Comparison of ENCODE assay signal across 8 cellular contexts in the genomic region with DNA sequence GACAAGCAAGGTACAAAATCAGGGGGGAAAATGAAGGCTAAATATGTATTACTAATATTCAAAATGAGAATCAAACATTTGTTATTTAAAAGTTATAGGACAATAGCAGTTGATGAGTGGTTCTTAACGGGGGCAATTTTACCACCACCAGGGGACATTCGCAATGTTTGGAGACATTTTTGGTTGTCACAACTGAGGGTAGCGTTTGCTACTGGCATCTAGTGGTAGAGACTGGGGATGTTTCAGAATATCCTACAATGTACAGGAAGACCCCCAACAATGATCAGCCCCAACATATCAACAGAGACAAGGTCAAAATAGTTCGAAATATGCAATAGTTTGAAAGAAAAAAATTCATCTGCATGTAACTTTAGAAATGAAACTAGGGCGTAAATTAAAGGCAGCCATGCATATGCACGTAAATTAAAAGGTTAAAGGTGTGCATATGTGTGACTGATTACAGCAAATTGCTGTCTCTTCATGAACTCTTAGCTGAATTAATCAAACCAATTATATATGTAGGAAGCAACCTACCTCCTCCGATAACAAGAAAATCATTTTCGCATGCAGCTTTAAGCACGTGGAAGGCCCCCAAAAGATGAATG.
DNase-seq lines count a peak whose midpoint lies in the region; ATAC-seq lines count a peak whose summit lies in the region.

No MANE protein-coding gene starts in this region.

- CTCF ChIA-PET in activated CD4-positive, alpha-beta T cell treated with anti-CD3 and anti-CD28 coated beads, Interleukin-2, amount 10 ng/mL, durations not matched to agents 7 days and 5 days (lab: Charles Lee), result interaction anchor here (0.6 kb wide), 1 partner anchor 136 kb away, joined by 3 read pairs; no protein-coding TSS in a partner anchor

- intact Hi-C loops in left colon (cut with DNase I, micrococcal nuclease), result no loop called here

- POLR2A ChIA-PET in activated CD4-positive, alpha-beta T cell treated with anti-CD3 and anti-CD28 coated beads, Interleukin-2, amount 10 ng/mL, durations not matched to agents 7 days and 5 days (lab: Charles Lee), result no interaction called here

- H3K27me3 Mint-ChIP-seq in activated CD4-positive, alpha-beta T cell treated with anti-CD3 and anti-CD28 coated beads, Interleukin-2, amount 10 ng/mL, durations not matched to agents 7 days and 5 days, result no peaks in the 10 kb centered on the region

- H3K36me3 Mint-ChIP-seq in activated CD4-positive, alpha-beta T cell treated with anti-CD3 and anti-CD28 coated beads, Interleukin-2, amount 10 ng/mL, durations not matched to agents 7 days and 5 days (ENCODE audit: low read depth), result no peaks in the 10 kb centered on the region

- in situ Hi-C loops in KBM-7 (cut with MboI; ENCODE audit: low pct_unique_long_range_greater_than_20kb, low sequenced_read_pairs), result loop anchor here (10.0 kb wide), 1 partner anchor 282 kb away; no protein-coding TSS in a partner anchor

- no peaks in the 10 kb centered on the region for H3K9me3 Mint-ChIP-seq in activated CD4-positive, alpha-beta T cell treated with anti-CD3 and anti-CD28 coated beads, Interleukin-2, amount 10 ng/mL, durations not matched to agents 7 days and 5 days

- H3K4me3 Mint-ChIP-seq in activated CD4-positive, alpha-beta T cell treated with anti-CD3 and anti-CD28 coated beads, Interleukin-2, amount 10 ng/mL, durations not matched to agents 7 days and 5 days, result no peak overlapping the region

- ATAC-seq in GM18909 (IDR thresholded peaks at IDR 0.05; ENCODE audit: poor library complexity, unreplicated experiment), result peak; percentile 68
- ATAC-seq in left colon, result peak; percentile 27
- no peak for ATAC-seq in HG02571 (IDR thresholded peaks at IDR 0.05; ENCODE audit: unreplicated experiment)

- DNase-seq in DMS53 (lab: John Stamatoyannopoulos, UW) (peak; percentile 17), DMS53 treated with DMSO at 0.1 percent for 48 hours (lab: John Stamatoyannopoulos, UW; ENCODE audit: unreplicated experiment) (no peak), KBM-7 (peak; percentile 65), left colon (no peak), nucleus accumbens (lab: John Stamatoyannopoulos, UW) (no peak)
- peak; percentile 21 for DNase-seq in activated CD4-positive, alpha-beta T cell treated with anti-CD3 and anti-CD28 coated beads, Interleukin-2, amount 10 ng/mL, durations not matched to agents 7 days and 5 days

- no peak overlapping the region for H3K27ac Mint-ChIP-seq in activated CD4-positive, alpha-beta T cell treated with anti-CD3 and anti-CD28 coated beads, Interleukin-2, amount 10 ng/mL, durations not matched to agents 7 days and 5 days

- peaks cover 3% of the 10 kb centered on the region for H3K4me1 Mint-ChIP-seq in activated CD4-positive, alpha-beta T cell treated with anti-CD3 and anti-CD28 coated beads, Interleukin-2, amount 10 ng/mL, durations not matched to agents 7 days and 5 days

Comparison
In these comparisons a context has a peak if more than half of its experiments do, and no peak if none do; other contexts are left out.
1. DNase-seq: peak in DMS53 (single experiment), KBM-7 (single experiment) and activated CD4-positive, alpha-beta T cell treated with anti-CD3 and anti-CD28 coated beads, Interleukin-2, amount 10 ng/mL, durations not matched to agents 7 days and 5 days (single experiment); none in DMS53 treated with DMSO at 0.1 percent for 48 hours (single experiment), left colon (0 of 2) and nucleus accumbens (0 of 56).